Comparison of ENCODE assay signal across 20 cellular contexts in genomic region chr5:125272364-125272763, GRCh38.
"Had no signal": no experiment of that assay in that cellular context is flagged by ENCODE, and none has a peak within 500 bp of the region (broad histone marks: within the 10 kb centered on the region; RNA-seq: fewer than 3 reads in every experiment).

No MANE protein-coding gene starts in this region.

- H3K27me3 ChIP-seq: right lobe of liver, testis, uterus had no signal

- DNase-seq: activated CD4-positive, alpha-beta memory T cell treated with anti-CD3 and anti-CD28 coated beads for 36 hours; activated CD4-positive, alpha-beta T cell treated with anti-CD3 and anti-CD28 coated beads for 48 hours; activated CD4-positive, CD25-positive, alpha-beta regulatory T cell; activated naive CD4-positive, alpha-beta T cell treated with anti-CD3 and anti-CD28 coated beads, Interleukin-2, amount 10 ng/mL, durations not matched to agents 7 days and 5 days; activated T-cell treated with anti-CD3 and anti-CD28 coated beads, Interleukin-2, amount 50 U/mL, for 48 hours; amygdala; cortex of kidney; kidney; lower lobe of right lung; naive B cell; posterior cingulate gyrus; right lobe of liver; stimulated activated naive CD4-positive, alpha-beta T cell; T1000; testis; trophoblast cell; uterus had no signal

- H3K4me3 ChIP-seq: lower lobe of right lung, right lobe of liver, skin epidermis, testis, uterus had no signal

- H3K36me3 ChIP-seq: lower lobe of right lung, right lobe of liver, uterus had no signal

- H3K27ac ChIP-seq: epithelial cell of prostate, lower lobe of right lung, right lobe of liver, skin epidermis, testis, uterus had no signal

- H3K4me1 ChIP-seq: lower lobe of right lung, right lobe of liver, testis had no signal

- ATAC-seq: left lobe of liver, lower lobe of right lung, right lobe of liver had no signal

- H3K9me3 ChIP-seq: lower lobe of right lung, right lobe of liver, testis, uterus had no signal

- FAIRE-seq: kidney had no signal
